ENCODE assay signal across 35 cellular contexts in genomic region chr5:158223054-158223453, GRCh38.
"Had no signal": no experiment of that assay in that cellular context is flagged by ENCODE, and none has a peak within 500 bp of the region (broad histone marks: within the 10 kb centered on the region; RNA-seq: fewer than 3 reads in every experiment).

No MANE protein-coding gene starts in this region.

- H3K4me1 Mint-ChIP-seq: activated CD4-positive, alpha-beta T cell treated with anti-CD3 and anti-CD28 coated beads, Interleukin-2, amount 10 ng/mL, durations not matched to agents 24 days and 14 days; activated naive CD8-positive, alpha-beta T cell treated with anti-CD3 and anti-CD28 coated beads for 36 hours; activated T-helper 17 cell treated with anti-CD3 and anti-CD28 coated beads, Interleukin-2, amount 50 U/mL, for 72 hours had no signal

- H3K9me3 Mint-ChIP-seq: activated CD8-positive, alpha-beta T cell treated with anti-CD3 and anti-CD28 coated beads for 36 hours; activated naive CD8-positive, alpha-beta T cell treated with anti-CD3 and anti-CD28 coated beads for 36 hours had no signal

- H2AFZ ChIP-seq: PC-9 had no signal

- H3K4me2 ChIP-seq: KMS-11, PC-9 had no signal

- H3K27me3 Mint-ChIP-seq: activated CD4-positive, alpha-beta T cell treated with anti-CD3 and anti-CD28 coated beads, Interleukin-2, amount 10 ng/mL, durations not matched to agents 24 days and 14 days had no signal

- H3K4me1 ChIP-seq: ascending aorta had no signal

- H3K36me3 Mint-ChIP-seq: activated naive CD8-positive, alpha-beta T cell treated with anti-CD3 and anti-CD28 coated beads for 36 hours had no signal

- H3K9me3 ChIP-seq: ascending aorta had no signal

- H3K4me3 Mint-ChIP-seq: activated CD4-positive, alpha-beta T cell treated with anti-CD3 and anti-CD28 coated beads, Interleukin-2, amount 10 ng/mL, durations not matched to agents 24 days and 14 days; activated CD8-positive, alpha-beta T cell treated with anti-CD3 and anti-CD28 coated beads for 36 hours; activated naive CD8-positive, alpha-beta T cell treated with anti-CD3 and anti-CD28 coated beads for 36 hours; activated T-cell treated with anti-CD3 and anti-CD28 coated beads, Interleukin-2, amount 50 U/mL, for 72 hours; activated T-helper 17 cell treated with anti-CD3 and anti-CD28 coated beads, Interleukin-2, amount 50 U/mL, for 72 hours had no signal

- H3K27ac ChIP-seq: ascending aorta, KMS-11, PC-9, RWPE1, WERI-Rb-1 had no signal

- H3K36me3 ChIP-seq: ascending aorta, WERI-Rb-1 had no signal

- H3K4me3 ChIP-seq: ascending aorta, PC-9 had no signal

- H3K9ac ChIP-seq: KMS-11 had no signal

- DNase-seq: activated CD4-positive, alpha-beta T cell treated with anti-CD3 and anti-CD28 coated beads, Interleukin-2, amount 10 ng/mL, durations not matched to agents 24 days and 14 days; activated CD4-positive, alpha-beta T cell treated with anti-CD3 and anti-CD28 coated beads, Interleukin-2, amount 50 U/mL, for 4 hours; activated CD4-positive, CD25-positive, alpha-beta regulatory T cell; activated CD8-positive, alpha-beta T cell treated with anti-CD3 and anti-CD28 coated beads for 36 hours; activated effector memory CD4-positive, alpha-beta T cell treated with anti-CD3 and anti-CD28 coated beads, Interleukin-2, amount 50 U/mL, for 16 hours; activated naive CD4-positive, alpha-beta T cell; activated naive CD4-positive, alpha-beta T cell treated with anti-CD3 and anti-CD28 coated beads, Interleukin-2, amount 50 U/mL, for 16 hours; activated naive CD8-positive, alpha-beta T cell treated with anti-CD3 and anti-CD28 coated beads for 36 hours; activated T-cell treated with anti-CD3 and anti-CD28 coated beads, Interleukin-2, amount 50 U/mL, for 1 hour; activated T-cell treated with anti-CD3 and anti-CD28 coated beads, Interleukin-2, amount 50 U/mL, for 72 hours; amygdala; MM.1S; MV-4-11; NCI-H1092; NCI-H1436 treated with DMSO at 0.1 percent for 48 hours; NCI-H187; NCI-H2029 treated with DMSO at 0.1 percent for 48 hours; NCI-H2107; NCI-H2171; NCI-H510A; NCI-H526; NCI-H748 treated with DMSO at 0.1 percent for 48 hours; NK-92 treated with Interleukin-12 subunit alpha and Interleukin-12 subunit beta, amount 100 ng/mL, for 24 hours; PC-9; SIG-M5; SW 1271; T-helper 1 cell; T-helper 2 cell; T-helper 9 cell; WERI-Rb-1 had no signal

- H3K27me3 ChIP-seq: ascending aorta had no signal

- H3K27ac Mint-ChIP-seq: activated CD4-positive, alpha-beta T cell treated with anti-CD3 and anti-CD28 coated beads, Interleukin-2, amount 10 ng/mL, durations not matched to agents 24 days and 14 days; activated CD8-positive, alpha-beta T cell treated with anti-CD3 and anti-CD28 coated beads for 36 hours; activated naive CD8-positive, alpha-beta T cell treated with anti-CD3 and anti-CD28 coated beads for 36 hours; activated T-cell treated with anti-CD3 and anti-CD28 coated beads, Interleukin-2, amount 50 U/mL, for 72 hours; activated T-helper 17 cell treated with anti-CD3 and anti-CD28 coated beads, Interleukin-2, amount 50 U/mL, for 72 hours had no signal

- ATAC-seq: activated CD8-positive, alpha-beta T cell treated with anti-CD3 and anti-CD28 coated beads for 36 hours; activated T-cell treated with anti-CD3 and anti-CD28 coated beads, Interleukin-2, amount 50 U/mL, for 72 hours; activated T-helper 17 cell treated with anti-CD3 and anti-CD28 coated beads, Interleukin-2, amount 50 U/mL, for 72 hours; Right ventricle myocardium inferior had no signal
